28 cellular contexts compared by ENCODE assay signal in the genomic region with DNA sequence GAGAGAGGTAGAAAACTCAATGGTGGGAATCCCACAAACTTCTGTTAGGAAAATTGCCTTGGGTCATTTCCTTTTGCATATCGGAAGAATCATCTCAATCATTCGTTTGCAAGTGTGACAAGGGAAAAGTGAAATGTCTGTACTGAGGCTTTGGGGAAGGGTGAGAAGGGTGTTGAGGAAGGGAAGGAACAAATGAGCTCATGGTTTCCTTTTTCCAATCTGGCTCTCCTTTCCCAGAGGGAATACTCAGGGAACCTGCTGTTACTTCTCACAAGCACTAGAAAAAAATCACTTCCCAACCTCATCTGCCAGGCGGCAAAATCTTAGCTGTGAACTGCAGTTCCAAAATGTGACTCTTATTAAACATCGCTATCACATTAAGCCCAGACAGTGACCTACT.
"Had no signal": no experiment of that assay in that cellular context is flagged by ENCODE, and none has a peak within 500 bp of the region (broad histone marks: within the 10 kb centered on the region; RNA-seq: fewer than 3 reads in every experiment).

No MANE protein-coding gene starts in this region.

- H3K4me3 ChIP-seq: adrenal gland, body of pancreas, K562 had no signal

- H3K36me3 ChIP-seq: adrenal gland had no signal

- H3K4me1 ChIP-seq: body of pancreas had no signal

- DNase-seq: activated B cell treated with CpG ODN at 0.5 μM for 24 hours; activated CD4-positive, alpha-beta memory T cell treated with anti-CD3 and anti-CD28 coated beads for 36 hours; activated CD4-positive, alpha-beta T cell treated with anti-CD3 and anti-CD28 coated beads for 4 hours; activated CD4-positive, alpha-beta T cell treated with anti-CD3 and anti-CD28 coated beads, Interleukin-2, amount 50 U/mL, for 1 hour; activated CD4-positive, CD25-positive, alpha-beta regulatory T cell treated with anti-CD3 and anti-CD28 coated beads, Interleukin-2, amount 50 U/mL, for 72 hours; activated CD8-positive, alpha-beta memory T cell treated with anti-CD3 and anti-CD28 coated beads, Interleukin-2, amount 50 U/mL, for 4 hours; activated gamma-delta T cell treated with Interleukin-2 at 50 U/mL for 16 hours; activated naive CD4-positive, alpha-beta T cell treated with anti-CD3 and anti-CD28 coated beads for 36 hours; activated T-cell treated with anti-CD3 and anti-CD28 coated beads for 4 hours; activated T-cell treated with anti-CD3 and anti-CD28 coated beads, Interleukin-2, amount 50 U/mL, for 4 hours; adrenal gland; body of pancreas; central memory CD4-positive, alpha-beta T cell; NCI-H1092 treated with DMSO at 0.1 percent for 48 hours; NCI-H1417; NCI-H187 treated with DMSO at 0.1 percent for 48 hours; NCI-H2081; NCI-H345; NCI-H524 treated with DMSO at 0.1 percent for 48 hours; RPMI8226; SW 1271; T-helper 1 cell; T-helper 2 cell; T-helper 9 cell had no signal

- ATAC-seq: activated naive CD4-positive, alpha-beta T cell treated with anti-CD3 and anti-CD28 coated beads, Interleukin-2, amount 50 U/mL, for 72 hours; activated T-cell treated with anti-CD3 and anti-CD28 coated beads, Interleukin-2, amount 50 U/mL, for 4 hours; body of pancreas; K562; Panc1 had no signal

- H3K27me3 ChIP-seq: adrenal gland, body of pancreas had no signal

- H3K27ac ChIP-seq: adrenal gland, body of pancreas, VCaP had no signal

- H3K9me3 ChIP-seq: adrenal gland, body of pancreas had no signal
